10 cellular contexts compared by ENCODE assay signal in the genomic region with DNA sequence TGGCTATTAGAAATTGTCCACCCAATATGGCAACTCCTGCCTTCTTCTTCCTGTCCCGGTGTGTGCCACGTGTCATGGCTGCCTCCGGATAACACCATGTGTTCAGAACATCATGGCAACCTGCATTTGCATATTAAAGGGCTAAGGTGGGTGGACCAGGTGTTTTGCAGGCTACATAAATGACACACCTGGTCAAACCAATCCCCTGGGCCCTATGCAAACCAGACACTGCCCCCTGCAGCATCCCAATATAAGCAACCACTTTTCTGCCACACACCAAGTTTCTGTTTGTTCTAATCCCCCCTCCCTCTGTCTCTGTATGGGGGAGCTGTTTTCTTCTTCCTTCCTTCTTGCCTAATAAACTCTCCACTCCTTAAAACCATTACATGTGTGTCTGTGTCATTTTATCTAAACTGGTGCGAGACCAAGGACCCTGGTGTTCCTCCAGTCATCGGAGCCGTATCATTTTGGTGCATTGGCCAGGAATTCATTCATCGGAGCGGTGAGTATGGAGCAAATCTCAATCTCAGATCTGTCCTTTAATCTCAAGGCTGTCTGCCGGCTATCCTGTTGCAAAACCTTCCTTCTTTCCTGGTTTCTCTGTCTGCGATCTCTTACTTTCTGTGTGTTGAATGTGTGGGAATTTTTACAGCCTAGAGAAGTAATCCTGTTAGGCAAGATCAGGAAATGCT. TPM values are rescaled to one million over a fixed set of nuclear protein-coding genes. Genes with fewer than 3 reads are reported as not detected.
A peak's percentile ranks its signal among the peaks of the same experiment; 100 is the strongest.
DNase-seq lines count a peak whose midpoint lies in the region; ATAC-seq and TF ChIP-seq lines count a peak whose summit lies in the region.
"Had no signal": no experiment of that assay in that cellular context is flagged by ENCODE, and none has a peak within 500 bp of the region (broad histone marks: within the 10 kb centered on the region; RNA-seq: fewer than 3 reads in every experiment).

No MANE protein-coding gene starts in this region.

- H2AFZ ChIP-seq in HCT116 (ENCODE audit: low read depth, low read length, poor library complexity, severe bottlenecking) = no peak overlapping the region

- no peaks in the 10 kb centered on the region for H3K36me3 ChIP-seq in HCT116 (ENCODE audit: control insufficient read depth in 1 of 2, insufficient read depth in 2 of 2, low read length in 2 of 2)
- H3K36me3 ChIP-seq in left lung = no peaks in the 10 kb centered on the region

- H4K20me1 ChIP-seq in HCT116 (ENCODE audit: insufficient read depth) = no peaks in the 10 kb centered on the region

- DNase-seq in Calu3 (peak; percentile 80), HCT116 (ENCODE audit: low read depth, low spot score) (no peak), left lung (no peak)
- DNase-seq in activated CD8-positive, alpha-beta T cell treated with anti-CD3 and anti-CD28 coated beads, Interleukin-2, amount 10 ng/mL, durations not matched to agents 7 days and 5 days = peak; percentile 34

- ATAC-seq in HCT116 (peak; percentile 60), left lung (peak; percentile 40), GM18861 (IDR thresholded peaks at IDR 0.05; ENCODE audit: unreplicated experiment) (no peak), HG02763 (IDR thresholded peaks at IDR 0.05; ENCODE audit: unreplicated experiment) (no peak), HG02870 (IDR thresholded peaks at IDR 0.05; ENCODE audit: unreplicated experiment) (no peak)
- ATAC-seq in activated CD8-positive, alpha-beta T cell treated with anti-CD3 and anti-CD28 coated beads, Interleukin-2, amount 10 ng/mL, durations not matched to agents 7 days and 5 days = peak; percentile 28

- TF ChIP-seq CTCF in Calu3 (IDR thresholded peaks at IDR 0.05; ENCODE audit: unreplicated experiment) (no peak), HCT116 (IDR thresholded peaks at IDR 0.05 in 2 of 3, conservative IDR thresholded peaks at IDR 0.05 in 1 of 3; ENCODE audit: borderline replicate concordance in 1 of 3, insufficient read depth in 1 of 3, low read depth in 2 of 3, low read length in 2 of 3) (peak; percentile 7 to 31 (median 21); a peak in 2 of 6 replicates), left lung (IDR thresholded peaks at IDR 0.05) (no peak)

- no peak overlapping the region for H3K9ac ChIP-seq in HCT116 (ENCODE audit: low read length)

- intact Hi-C loops in Calu3 (cut with micrococcal nuclease; ENCODE audit: unreplicated experiment) (loop anchor here (1.0 to 5.0 kb wide), 7 partner anchors 28 to 334 kb away; no protein-coding TSS in a partner anchor), HCT116 (cut with micrococcal nuclease) (loop anchor here (1.0 to 10.0 kb wide), 3 partner anchors 70 to 1022 kb away; no protein-coding TSS in a partner anchor), left lung (cut with DNase I) (loop anchor here in 1 of 2 donors (5.0 kb wide), 1 partner anchor 179 kb away; no protein-coding TSS in a partner anchor)

- TF ChIP-seq RAD21 in HCT116 (IDR thresholded peaks at IDR 0.05; ENCODE audit: low read depth) = peak; percentile 40

- no peak overlapping the region for H3K4me3 ChIP-seq in HCT116 (replicated peaks in 1 of 2; ENCODE audit: low read depth in 1 of 2, low read length in 2 of 2)
- no peak overlapping the region for H3K4me3 ChIP-seq in left lung
- H3K4me3 ChIP-seq: SJSA1 had no signal

- peaks cover 49% of the 10 kb centered on the region for H3K4me1 Mint-ChIP-seq in Calu3 (ENCODE audit: low read depth, unreplicated experiment)
- H3K4me1 Mint-ChIP-seq in activated CD8-positive, alpha-beta T cell treated with anti-CD3 and anti-CD28 coated beads, Interleukin-2, amount 10 ng/mL, durations not matched to agents 7 days and 5 days (ENCODE audit: low read depth) = peaks cover 19% of the 10 kb centered on the region

- H3K27me3 ChIP-seq in HCT116 (ENCODE audit: insufficient read depth, low read length) (no peaks in the 10 kb centered on the region), left lung (no peaks in the 10 kb centered on the region)
- H3K27me3 ChIP-seq: SJSA1 had no signal

- H3K9me3 Mint-ChIP-seq in Calu3 (ENCODE audit: low read depth, unreplicated experiment) = peaks cover 15% of the 10 kb centered on the region
- H3K9me3 Mint-ChIP-seq in activated CD8-positive, alpha-beta T cell treated with anti-CD3 and anti-CD28 coated beads, Interleukin-2, amount 10 ng/mL, durations not matched to agents 7 days and 5 days (ENCODE audit: insufficient read depth) = no peaks in the 10 kb centered on the region

- H3K9me3 ChIP-seq in HCT116 (ENCODE audit: control insufficient read depth in 1 of 2, insufficient read depth in 1 of 2, low read depth in 1 of 2, low read length in 2 of 2) (no peaks in the 10 kb centered on the region), left lung (no peaks in the 10 kb centered on the region)
- H3K9me3 ChIP-seq: SJSA1 had no signal

- H3K4me1 ChIP-seq in HCT116 (ENCODE audit: control insufficient read depth in 1 of 2, insufficient read depth in 2 of 2, low read length in 2 of 2) = peaks cover 0 to 9% of the 10 kb centered on the region in 2 experiments; a peak in 1 of 4 replicates
- peaks cover 0 to 18% of the 10 kb centered on the region in 2 donors for H3K4me1 ChIP-seq in left lung

- POLR2A ChIA-PET in HCT116 (lab: Charles Lee) = no interaction called here
- POLR2A ChIA-PET in activated CD8-positive, alpha-beta T cell treated with anti-CD3 and anti-CD28 coated beads, Interleukin-2, amount 10 ng/mL, durations not matched to agents 7 days and 5 days (lab: Charles Lee) = interaction anchor here (1.0 kb wide), 1 partner anchor 336 kb away, joined by 3 read pairs; no protein-coding TSS in a partner anchor

- H3K79me2 ChIP-seq in HCT116 (ENCODE audit: insufficient read depth, low read length) = no peaks in the 10 kb centered on the region

- H3K9me2 ChIP-seq in HCT116 (ENCODE audit: insufficient read depth) = no peaks in the 10 kb centered on the region

- peaks cover 26% of the 10 kb centered on the region for H3K36me3 Mint-ChIP-seq in Calu3 (ENCODE audit: insufficient read depth, unreplicated experiment)
- H3K36me3 Mint-ChIP-seq in activated CD8-positive, alpha-beta T cell treated with anti-CD3 and anti-CD28 coated beads, Interleukin-2, amount 10 ng/mL, durations not matched to agents 7 days and 5 days (ENCODE audit: low read depth) = no peaks in the 10 kb centered on the region

- H3K27me3 Mint-ChIP-seq in Calu3 (ENCODE audit: unreplicated experiment) = no peaks in the 10 kb centered on the region
- peaks cover 5% of the 10 kb centered on the region for H3K27me3 Mint-ChIP-seq in activated CD8-positive, alpha-beta T cell treated with anti-CD3 and anti-CD28 coated beads, Interleukin-2, amount 10 ng/mL, durations not matched to agents 7 days and 5 days (ENCODE audit: low read depth)
- H3K27me3 Mint-ChIP-seq: naive B cell had no signal

- RAD21 ChIA-PET in HCT116 (lab: Charles Lee; ENCODE audit: low non-redundant PET in 1 of 2, low total read pairs in 2 of 2, uncharacterized antibody in 2 of 2, unreplicated experiment in 2 of 2) = interaction anchor here (0.6 to 1.1 kb wide), 3 partner anchors 15 to 125 kb away, joined by 3 read pairs; no protein-coding TSS in a partner anchor

- no peak overlapping the region for H3K27ac ChIP-seq in HCT116 (ENCODE audit: low read depth, low read length)
- no peak overlapping the region for H3K27ac ChIP-seq in left lung
- H3K27ac ChIP-seq: epithelial cell of prostate, SJSA1 had no signal

- BruUV-seq in Calu3 (replicated peaks; lab: Mats Ljungman, UMichigan) (no TSS peak), HCT116 (replicated peaks; lab: Mats Ljungman, UMichigan) (no TSS peak)

- peak overlapping the region; percentile 51 for H3K4me3 Mint-ChIP-seq in Calu3 (ENCODE audit: low read depth, unreplicated experiment)
- no peak overlapping the region for H3K4me3 Mint-ChIP-seq in activated CD8-positive, alpha-beta T cell treated with anti-CD3 and anti-CD28 coated beads, Interleukin-2, amount 10 ng/mL, durations not matched to agents 7 days and 5 days

- H3K4me2 ChIP-seq in HCT116 (ENCODE audit: low read length) = no peak overlapping the region

- peak overlapping the region; percentile 73 for H3K27ac Mint-ChIP-seq in Calu3 (ENCODE audit: unreplicated experiment)
- H3K27ac Mint-ChIP-seq in activated CD8-positive, alpha-beta T cell treated with anti-CD3 and anti-CD28 coated beads, Interleukin-2, amount 10 ng/mL, durations not matched to agents 7 days and 5 days = no peak overlapping the region

- no peak for TF ChIP-seq POLR2A in HCT116 (IDR thresholded peaks at IDR 0.05; ENCODE audit: borderline replicate concordance, extremely low read depth, insufficient read depth, insufficient read length)

- CTCF ChIA-PET in Calu3 (lab: Charles Lee) = interaction anchor here (0.6 to 2.2 kb wide), 20 partner anchors 8 to 529 kb away, joined by 3 to 20 read pairs (median 6); partner anchors contain the start of genes ECT2, NCEH1 and TNFSF10
- CTCF ChIA-PET in HCT116 (lab: Charles Lee) = interaction anchor here (1.0 to 3.1 kb wide), 6 partner anchors 44 to 334 kb away, joined by 3 to 22 read pairs (median 4); partner anchors contain the start of gene NCEH1
- CTCF ChIA-PET in activated CD8-positive, alpha-beta T cell treated with anti-CD3 and anti-CD28 coated beads, Interleukin-2, amount 10 ng/mL, durations not matched to agents 7 days and 5 days (lab: Charles Lee) = interaction anchor here (0.6 to 7.8 kb wide), 42 partner anchors 9 to 631 kb away, joined by 3 to 70 read pairs (median 4); no protein-coding TSS in a partner anchor

RNA-seq across cellular contexts. Expression of gene NCEH1, which starts 44.5 kb away (rescaled TPM):
- total RNA-seq in Calu3 (2022) = 159 and 163 TPM in 2 replicates
- 11.5 TPM for total RNA-seq in HCT116 (2021; ENCODE audit: unreplicated experiment)
- polyA plus RNA-seq in HCT116 (2012) = 7.3 and 8.3 TPM in 2 replicates
- 1 to 10 TPM; 8.0 to 8.2 TPM for total RNA-seq in activated CD8-positive, alpha-beta T cell treated with anti-CD3 and anti-CD28 coated beads, Interleukin-2, amount 10 ng/mL, durations not matched to agents 7 days and 5 days
- total RNA-seq in left lung = 10 to 100 TPM; 36.4 to 66.6 TPM

Comparison
In these comparisons a context has a peak if more than half of its experiments do, and no peak if none do; other contexts are left out.
1. DNase-seq: peak in Calu3 (single experiment) and activated CD8-positive, alpha-beta T cell treated with anti-CD3 and anti-CD28 coated beads, Interleukin-2, amount 10 ng/mL, durations not matched to agents 7 days and 5 days (single experiment); none in HCT116 (single experiment) and left lung (0 of 2).
2. CTCF ChIP-seq: peak in HCT116 (3 of 3); none in Calu3 (single experiment) and left lung (0 of 2).
3. ATAC-seq: peak in HCT116 (single experiment), activated CD8-positive, alpha-beta T cell treated with anti-CD3 and anti-CD28 coated beads, Interleukin-2, amount 10 ng/mL, durations not matched to agents 7 days and 5 days (single experiment) and left lung (single experiment); none in GM18861 (single experiment), HG02763 (single experiment) and HG02870 (single experiment).